8 cellular contexts compared by ENCODE assay signal in genomic region chr12:3200032-3200617, GRCh38.
DNase-seq lines count a peak whose midpoint lies in the region; ATAC-seq and TF ChIP-seq lines count a peak whose summit lies in the region.

No MANE protein-coding gene starts in this region.

- H3K36me3 ChIP-seq in parathyroid adenoma (ENCODE audit: control insufficient read depth, insufficient read depth, low read length) = no peaks in the 10 kb centered on the region

- peaks cover 11% of the 10 kb centered on the region for H3K4me1 Mint-ChIP-seq in MCF 10A (ENCODE audit: insufficient read depth, unreplicated experiment)

- intact Hi-C loops in MCF 10A (cut with micrococcal nuclease) = no loop called here
- intact Hi-C loops in head of caudate nucleus (cut with DNase I) = no loop called here

- CTCF ChIA-PET in MCF 10A (lab: Yijun Ruan, JAX) = interaction anchor here (0.7 kb wide), 1 partner anchor 60 kb away, joined by 4 read pairs; no protein-coding TSS in a partner anchor

- H3K4me2 ChIP-seq in parathyroid adenoma (ENCODE audit: low read length) = peak overlapping the region; percentile 17

- no peaks in the 10 kb centered on the region for H3K9me3 ChIP-seq in parathyroid adenoma (ENCODE audit: control insufficient read depth, low read length)

- no peak overlapping the region for H3K9ac ChIP-seq in parathyroid adenoma

- ATAC-seq in HG03571 (IDR thresholded peaks at IDR 0.05; ENCODE audit: unreplicated experiment) = no peak

- H3K27ac ChIP-seq in VCaP (peak overlapping the region; percentile 75), parathyroid adenoma (no peak overlapping the region)

- H3K27me3 Mint-ChIP-seq in MCF 10A (ENCODE audit: insufficient read depth, unreplicated experiment) = no peaks in the 10 kb centered on the region

- H3K79me2 ChIP-seq in parathyroid adenoma = peaks cover 19% of the 10 kb centered on the region

- H3K4me3 Mint-ChIP-seq in MCF 10A (ENCODE audit: unreplicated experiment) = no peak overlapping the region

- in situ Hi-C loops in T47D (cut with HindIII; ENCODE audit: low pct_unique_long_range_greater_than_20kb, low sequenced_read_pairs) (no loop called here), KBM-7 (cut with MboI; ENCODE audit: low pct_unique_long_range_greater_than_20kb, low sequenced_read_pairs) (no loop called here)

- H3K27me3 ChIP-seq in parathyroid adenoma (ENCODE audit: control insufficient read depth, insufficient read depth, low read length) = no peaks in the 10 kb centered on the region

- BruUV-seq in MCF 10A (replicated peaks; lab: Mats Ljungman, UMichigan) = no TSS peak

- DNase-seq in T47D (ENCODE audit: low read depth in 1 of 2, low spot score in 1 of 2) (peak; percentile 55 to 90), MCF 10A (ENCODE audit: unreplicated experiment) (no peak), head of caudate nucleus (peak; percentile 37 to 82 (median 67)), GM19238 (ENCODE audit: insufficient read length, low spot score) (no peak), KBM-7 (no peak)

- H3K4me1 ChIP-seq in parathyroid adenoma = no peaks in the 10 kb centered on the region

- no peaks in the 10 kb centered on the region for H3K9me3 Mint-ChIP-seq in MCF 10A (ENCODE audit: unreplicated experiment)

- no peak overlapping the region for H2AFZ ChIP-seq in parathyroid adenoma

- TF ChIP-seq CTCF in MCF 10A (IDR thresholded peaks at IDR 0.05; ENCODE audit: unreplicated experiment) (no peak), VCaP (conservative IDR thresholded peaks at IDR 0.05) (no peak), parathyroid adenoma (IDR thresholded peaks at IDR 0.05) (no peak)

- no peak overlapping the region for H3K4me3 ChIP-seq in parathyroid adenoma (ENCODE audit: low read depth, low read length)

- POLR2A ChIA-PET in MCF 10A (lab: Yijun Ruan, JAX) = no interaction called here

- no peaks in the 10 kb centered on the region for H3K36me3 Mint-ChIP-seq in MCF 10A (ENCODE audit: insufficient read depth, unreplicated experiment)

- H3K27ac Mint-ChIP-seq in MCF 10A (ENCODE audit: low read depth, unreplicated experiment) = no peak overlapping the region

Comparison
In these comparisons a context has a peak if more than half of its experiments do, and no peak if none do; other contexts are left out.
1. DNase-seq: peak in T47D (2 of 2) and head of caudate nucleus (42 of 42); none in MCF 10A (single experiment), GM19238 (single experiment) and KBM-7 (single experiment).